In the genomic region with DNA sequence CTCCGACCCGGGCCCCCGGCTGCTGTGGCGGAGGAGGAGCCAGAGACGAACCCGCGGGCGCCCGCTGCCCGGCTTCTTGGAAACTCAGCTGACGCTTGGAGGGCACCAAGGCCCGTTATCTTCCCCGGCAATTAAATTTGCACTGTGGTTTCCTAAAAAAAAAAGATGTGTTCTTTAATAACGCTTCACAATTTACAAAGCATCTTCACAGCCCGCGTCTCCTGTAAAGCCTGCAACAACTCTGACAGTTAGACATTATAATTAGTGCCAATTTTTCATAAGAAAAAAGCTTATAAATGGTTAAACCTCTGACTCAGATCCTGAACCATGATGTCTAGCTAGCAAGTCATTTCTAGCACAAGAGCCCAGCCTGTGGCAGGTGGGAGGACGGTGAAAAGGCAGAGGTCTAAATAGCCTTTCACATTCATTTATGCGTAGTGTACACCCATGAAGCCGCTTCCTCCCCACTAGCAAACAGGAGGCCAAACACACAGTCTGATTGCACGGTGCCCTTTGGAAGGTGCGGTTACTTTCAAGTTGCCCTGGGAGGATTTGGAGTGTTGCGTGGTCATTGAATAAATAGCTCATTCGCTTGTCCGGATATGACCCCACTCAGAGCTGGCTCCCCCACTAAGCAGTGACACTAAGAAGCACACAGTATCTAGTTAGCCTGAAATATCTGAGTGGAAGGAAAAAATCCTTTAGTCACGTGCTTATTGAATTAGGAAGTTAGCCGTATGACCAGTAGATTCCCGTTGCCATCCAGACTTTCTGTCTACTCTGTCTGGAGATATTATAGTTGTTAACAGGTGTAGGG, we compare ENCODE assay signal across 2 cellular contexts.
TF ChIP-seq lines count a peak whose summit lies in the region.

No MANE protein-coding gene starts in this region.

TF ChIP-seq in HEK293, 187 proteins besides CTCF, POLR2A, EP300 and RAD21 (continued from another document and continues in another):
- TF ChIP-seq ZBTB20 (tag by site-specific recombination; IDR thresholded peaks at IDR 0.05) = peak; percentile 56
- TF ChIP-seq, protein P1, sequence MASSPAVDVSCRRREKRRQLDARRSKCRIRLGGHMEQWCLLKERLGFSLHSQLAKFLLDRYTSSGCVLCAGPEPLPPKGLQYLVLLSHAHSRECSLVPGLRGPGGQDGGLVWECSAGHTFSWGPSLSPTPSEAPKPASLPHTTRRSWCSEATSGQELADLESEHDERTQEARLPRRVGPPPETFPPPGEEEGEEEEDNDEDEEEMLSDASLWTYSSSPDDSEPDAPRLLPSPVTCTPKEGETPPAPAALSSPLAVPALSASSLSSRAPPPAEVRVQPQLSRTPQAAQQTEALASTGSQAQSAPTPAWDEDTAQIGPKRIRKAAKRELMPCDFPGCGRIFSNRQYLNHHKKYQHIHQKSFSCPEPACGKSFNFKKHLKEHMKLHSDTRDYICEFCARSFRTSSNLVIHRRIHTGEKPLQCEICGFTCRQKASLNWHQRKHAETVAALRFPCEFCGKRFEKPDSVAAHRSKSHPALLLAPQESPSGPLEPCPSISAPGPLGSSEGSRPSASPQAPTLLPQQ (tag by site-specific recombination; IDR thresholded peaks at IDR 0.05) = no peak
- peak; percentile 77; the same call in 1 of the 2 replicates for TF ChIP-seq TCF7L2 (IDR thresholded peaks at IDR 0.05; ENCODE audit: borderline replicate concordance, low read depth, low read length)
- TF ChIP-seq ZNF548 (tag by site-specific recombination; IDR thresholded peaks at IDR 0.05) = no peak
- TF ChIP-seq ZNF239 (tag by site-specific recombination; IDR thresholded peaks at IDR 0.05) = no peak
- no peak for TF ChIP-seq ZNF544 (tag by site-specific recombination; IDR thresholded peaks at IDR 0.05)
- TF ChIP-seq ZNF558 (tag by site-specific recombination; IDR thresholded peaks at IDR 0.05) = 0 out of 2 replicates have a peak, but pooled peaks have one; percentile 12
- TF ChIP-seq ZNF223 (tag by site-specific recombination; IDR thresholded peaks at IDR 0.05) = no peak
- no peak for TF ChIP-seq SETDB1 (IDR thresholded peaks at IDR 0.05; ENCODE audit: insufficient read length, low read length)
- TF ChIP-seq ZBTB21 (tag by site-specific recombination; IDR thresholded peaks at IDR 0.05) = no peak
- no peak for TF ChIP-seq ZNF585B (tag by site-specific recombination; IDR thresholded peaks at IDR 0.05)
- TF ChIP-seq YY1 (tag by site-specific recombination; IDR thresholded peaks at IDR 0.05) = no peak
- no peak for TF ChIP-seq ZFHX2 (tag by site-specific recombination; conservative IDR thresholded peaks at IDR 0.05)
- no peak for TF ChIP-seq ZNF776 (tag by site-specific recombination; IDR thresholded peaks at IDR 0.05; ENCODE audit: borderline replicate concordance)
- TF ChIP-seq YY2 (tag by site-specific recombination; IDR thresholded peaks at IDR 0.05) = no peak
- no peak for TF ChIP-seq EGR2 (tag by site-specific recombination; IDR thresholded peaks at IDR 0.05; ENCODE audit: low read depth)
- no peak for TF ChIP-seq HIC1 (tag by site-specific recombination; IDR thresholded peaks at IDR 0.05)
- TF ChIP-seq SCRT2 (tag by site-specific recombination; IDR thresholded peaks at IDR 0.05) = peak; percentile 60
- TF ChIP-seq ZNF280D (tag by site-specific recombination; IDR thresholded peaks at IDR 0.05) = no peak
- TF ChIP-seq ZNF433 (tag by site-specific recombination; IDR thresholded peaks at IDR 0.05; ENCODE audit: low read depth) = no peak
- TF ChIP-seq ZFP41 (tag by site-specific recombination; IDR thresholded peaks at IDR 0.05; ENCODE audit: borderline replicate concordance) = no peak
- no peak for TF ChIP-seq ZNF341 (tag by site-specific recombination; IDR thresholded peaks at IDR 0.05; ENCODE audit: low read depth)
- TF ChIP-seq, protein P2, sequence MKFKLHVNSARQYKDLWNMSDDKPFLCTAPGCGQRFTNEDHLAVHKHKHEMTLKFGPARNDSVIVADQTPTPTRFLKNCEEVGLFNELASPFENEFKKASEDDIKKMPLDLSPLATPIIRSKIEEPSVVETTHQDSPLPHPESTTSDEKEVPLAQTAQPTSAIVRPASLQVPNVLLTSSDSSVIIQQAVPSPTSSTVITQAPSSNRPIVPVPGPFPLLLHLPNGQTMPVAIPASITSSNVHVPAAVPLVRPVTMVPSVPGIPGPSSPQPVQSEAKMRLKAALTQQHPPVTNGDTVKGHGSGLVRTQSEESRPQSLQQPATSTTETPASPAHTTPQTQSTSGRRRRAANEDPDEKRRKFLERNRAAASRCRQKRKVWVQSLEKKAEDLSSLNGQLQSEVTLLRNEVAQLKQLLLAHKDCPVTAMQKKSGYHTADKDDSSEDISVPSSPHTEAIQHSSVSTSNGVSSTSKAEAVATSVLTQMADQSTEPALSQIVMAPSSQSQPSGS (tag by site-specific recombination; IDR thresholded peaks at IDR 0.05; ENCODE audit: low read depth) = no peak

TF ChIP-seq in HepG2, 621 proteins besides CTCF, POLR2A, EP300 and RAD21 (continued from another document and continues in another):
- TF ChIP-seq, protein P3, sequence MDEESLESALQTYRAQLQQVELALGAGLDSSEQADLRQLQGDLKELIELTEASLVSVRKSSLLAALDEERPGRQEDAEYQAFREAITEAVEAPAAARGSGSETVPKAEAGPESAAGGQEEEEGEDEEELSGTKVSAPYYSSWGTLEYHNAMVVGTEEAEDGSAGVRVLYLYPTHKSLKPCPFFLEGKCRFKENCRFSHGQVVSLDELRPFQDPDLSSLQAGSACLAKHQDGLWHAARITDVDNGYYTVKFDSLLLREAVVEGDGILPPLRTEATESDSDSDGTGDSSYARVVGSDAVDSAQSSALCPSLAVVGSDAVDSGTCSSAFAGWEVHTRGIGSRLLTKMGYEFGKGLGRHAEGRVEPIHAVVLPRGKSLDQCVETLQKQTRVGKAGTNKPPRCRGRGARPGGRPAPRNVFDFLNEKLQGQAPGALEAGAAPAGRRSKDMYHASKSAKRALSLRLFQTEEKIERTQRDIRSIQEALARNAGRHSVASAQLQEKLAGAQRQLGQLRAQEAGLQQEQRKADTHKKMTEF (CRISPR knock-in tag; IDR thresholded peaks at IDR 0.05) = peak; percentile 96
- TF ChIP-seq ZNF101 (CRISPR knock-in tag; IDR thresholded peaks at IDR 0.05; ENCODE audit: borderline replicate concordance, low read depth) (no peak), ZHX1 (CRISPR knock-in tag; IDR thresholded peaks at IDR 0.05; ENCODE audit: low read depth) (peak; percentile 59; the same call in 1 of the 2 replicates), RFX5 (IDR thresholded peaks at IDR 0.05; ENCODE audit: low read depth, low read length) (no peak), MBNL3 (CRISPR knock-in tag; conservative IDR thresholded peaks at IDR 0.05) (no peak), ZNF639 (CRISPR knock-in tag; conservative IDR thresholded peaks at IDR 0.05) (peak; percentile 72), TFE3 (CRISPR knock-in tag; IDR thresholded peaks at IDR 0.05) (peak; percentile 94), MTF2 (CRISPR knock-in tag; IDR thresholded peaks at IDR 0.05; ENCODE audit: borderline replicate concordance) (no peak), ZNF382 (CRISPR knock-in tag; IDR thresholded peaks at IDR 0.05; ENCODE audit: borderline replicate concordance) (no peak), ZBTB42 (CRISPR knock-in tag; IDR thresholded peaks at IDR 0.05) (no peak), NFIB (CRISPR knock-in tag; IDR thresholded peaks at IDR 0.05; ENCODE audit: borderline replicate concordance) (no peak), HDAC1 (CRISPR knock-in tag; IDR thresholded peaks at IDR 0.05) (peak; percentile 97), ZNF337 (CRISPR knock-in tag; IDR thresholded peaks at IDR 0.05; ENCODE audit: borderline replicate concordance, low read depth) (no peak), ZNF574 (CRISPR knock-in tag; IDR thresholded peaks at IDR 0.05) (peak; percentile 88), EEA1 (CRISPR knock-in tag; IDR thresholded peaks at IDR 0.05; ENCODE audit: borderline replicate concordance) (no peak), HOXD1 (CRISPR knock-in tag; IDR thresholded peaks at IDR 0.05) (peak; percentile 88), MTA3 (CRISPR knock-in tag; IDR thresholded peaks at IDR 0.05) (no peak)
- TF ChIP-seq, protein P4, sequence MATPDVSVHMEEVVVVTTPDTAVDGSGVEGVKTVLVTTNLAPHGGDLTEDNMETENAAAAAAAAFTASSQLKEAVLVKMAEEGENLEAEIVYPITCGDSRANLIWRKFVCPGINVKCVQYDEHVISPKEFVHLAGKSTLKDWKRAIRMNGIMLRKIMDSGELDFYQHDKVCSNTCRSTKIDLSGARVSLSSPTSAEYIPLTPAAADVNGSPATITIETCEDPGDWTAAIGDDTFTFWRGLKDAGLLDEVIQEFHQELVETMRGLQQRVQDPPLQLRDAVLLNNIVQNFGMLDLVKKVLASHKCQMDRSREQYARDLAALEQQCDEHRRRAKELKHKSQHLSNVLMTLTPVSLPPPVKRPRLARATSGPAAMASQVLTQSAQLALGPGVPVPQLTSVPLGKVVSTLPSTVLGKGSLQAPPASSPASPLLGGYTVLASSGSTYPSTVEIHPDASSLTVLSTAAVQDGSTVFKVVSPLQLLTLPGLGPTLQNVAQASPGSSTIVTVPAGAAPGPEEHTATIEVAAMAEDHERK (CRISPR knock-in tag; IDR thresholded peaks at IDR 0.05; ENCODE audit: low read depth) = no peak
